25 cellular contexts compared by ENCODE assay signal in genomic region chr9:72401396-72401795, GRCh38.
"Had no signal": no experiment of that assay in that cellular context is flagged by ENCODE, and none has a peak within 500 bp of the region (broad histone marks: within the 10 kb centered on the region; RNA-seq: fewer than 3 reads in every experiment).

No MANE protein-coding gene starts in this region.

- H3K9me3 ChIP-seq: adrenal gland, ascending aorta, left ventricle myocardium inferior, ovary, right atrium auricular region, tibial nerve had no signal

- H3K27ac ChIP-seq: adrenal gland, ascending aorta, cardiac muscle cell, left ventricle myocardium inferior, ovary, right atrium auricular region had no signal

- H3K36me3 ChIP-seq: adrenal gland, ascending aorta, cardiac muscle cell, left ventricle myocardium inferior, ovary, right atrium auricular region, tibial nerve had no signal

- ATAC-seq: effector memory CD8-positive, alpha-beta T cell; esophagus mucosa had no signal

- DNase-seq: activated CD4-positive, alpha-beta memory T cell treated with anti-CD3 and anti-CD28 coated beads for 36 hours; activated CD4-positive, alpha-beta T cell treated with anti-CD3 and anti-CD28 coated beads, Interleukin-2, amount 10 ng/mL, durations not matched to agents 24 days and 14 days; activated CD4-positive, CD25-positive, alpha-beta regulatory T cell treated with anti-CD3 and anti-CD28 coated beads, Interleukin-2, amount 50 U/mL, for 72 hours; activated CD8-positive, alpha-beta memory T cell treated with anti-CD3 and anti-CD28 coated beads, Interleukin-2, amount 50 U/mL, for 4 hours; activated effector memory CD4-positive, alpha-beta T cell treated with anti-CD3 and anti-CD28 coated beads, Interleukin-2, amount 50 U/mL, for 16 hours; activated naive CD4-positive, alpha-beta T cell treated with anti-CD3 and anti-CD28 coated beads for 36 hours; activated naive CD8-positive, alpha-beta T cell treated with anti-CD3 and anti-CD28 coated beads for 36 hours; activated T-cell treated with anti-CD3 and anti-CD28 coated beads, Interleukin-2, amount 50 U/mL, for 1 hour; adrenal gland; cortex of kidney; effector memory CD8-positive, alpha-beta T cell; foreskin fibroblast; glutamatergic neuron; left ventricle myocardium inferior; ovary; stimulated activated CD4-positive, alpha-beta T cell treated with anti-CD3 and anti-CD28 coated beads, Interleukin-15, amount 100 ng/mL, for 24 hours; stimulated activated CD4-positive, alpha-beta T cell treated with anti-CD3 and anti-CD28 coated beads, Interleukin-2, amount 100 ng/mL, for 24 hours; stimulated activated naive CD4-positive, alpha-beta T cell; T1000 had no signal

- H3K4me3 ChIP-seq: adrenal gland, ascending aorta, cardiac muscle cell, left ventricle myocardium inferior, lung, ovary, right atrium auricular region, tibial nerve had no signal

- H3K4me1 ChIP-seq: left ventricle myocardium inferior, right atrium auricular region had no signal

- H3K27me3 ChIP-seq: adrenal gland, ascending aorta, cardiac muscle cell, ovary, right atrium auricular region, tibial nerve had no signal
